In genomic region chr4:15649914-15650545, GRCh38 we compare ENCODE assay signal across 8 cellular contexts. TPM values are rescaled to one million over a fixed set of nuclear protein-coding genes. Genes with fewer than 3 reads are reported as not detected.
A peak's percentile ranks its signal among the peaks of the same experiment; 100 is the strongest.
DNase-seq lines count a peak whose midpoint lies in the region; ATAC-seq, FAIRE-seq and TF ChIP-seq lines count a peak whose summit lies in the region.

No MANE protein-coding gene starts in this region.

- CTCF ChIA-PET in A549 (lab: Yijun Ruan, JAX) (interaction anchor here (0.7 to 2.9 kb wide), 7 partner anchors 9 to 1291 kb away, joined by 3 to 16 read pairs (median 3); no protein-coding TSS in a partner anchor), activated B cell treated with CpG ODN at 0.5 μM for 24 hours (lab: Charles Lee) (interaction anchor here (0.8 to 1.3 kb wide), 5 partner anchors 84 to 1993 kb away, joined by 3 to 4 read pairs (median 3); no protein-coding TSS in a partner anchor)

- no peak overlapping the region for H2BK12ac ChIP-seq in mesenchymal stem cell (ENCODE audit: low read length in 2 of 2)

- H2BK120ac ChIP-seq in mesenchymal stem cell (ENCODE audit: low read depth, low read length), result no peak overlapping the region

- TF ChIP-seq RAD21 in A549 (conservative IDR thresholded peaks at IDR 0.05 in 1 of 2, IDR thresholded peaks at IDR 0.05 in 1 of 2), result peak; percentile 64 to 66

- no peak overlapping the region for H3K4me3 ChIP-seq in A549
- H3K4me3 ChIP-seq in mesenchymal stem cell (ENCODE audit: insufficient read depth in 1 of 2, low read depth in 1 of 2, low read length in 2 of 2), result no peak overlapping the region

- no peak overlapping the region for H3K23ac ChIP-seq in mesenchymal stem cell (ENCODE audit: low read length in 2 of 2)

- no peaks in the 10 kb centered on the region for H3K27me3 ChIP-seq in mesenchymal stem cell (ENCODE audit: control insufficient read depth in 1 of 2, insufficient read depth in 1 of 2, low read length in 2 of 2)

- H3K27ac Mint-ChIP-seq in activated B cell treated with CpG ODN at 0.5 μM for 24 hours, result peak overlapping the region; percentile 31
- H3K27ac Mint-ChIP-seq in dendritic cell treated with granulocyte-macrophage colony-stimulating factor and Interleukin-4, amounts not matched to agents 40 ng/mL and 50 ng/mL, for 4 days, result no peak overlapping the region
- no peak overlapping the region for H3K27ac Mint-ChIP-seq in stimulated activated effector memory CD8-positive, alpha-beta T cell treated with anti-CD3 and anti-CD28 coated beads, Interleukin-12 subunit alpha, Interleukin-12 subunit beta, amount 100 ng/mL, for 72 hours

- no peak overlapping the region for H4K8ac ChIP-seq in mesenchymal stem cell (ENCODE audit: low read length)

- no peak overlapping the region for H2BK5ac ChIP-seq in mesenchymal stem cell (ENCODE audit: low read depth, low read length, poor library complexity, severe bottlenecking)

- TF ChIP-seq POLR2A in A549 (IDR thresholded peaks at IDR 0.05; ENCODE audit: low read length), result no peak

- ATAC-seq in A549 (peak; percentile 58 to 72; a peak in 3 of 6 replicates), GM18498 (IDR thresholded peaks at IDR 0.05; ENCODE audit: unreplicated experiment) (peak; percentile 46), HG03066 (IDR thresholded peaks at IDR 0.05; ENCODE audit: low read depth, unreplicated experiment) (peak; percentile 36), activated B cell treated with CpG ODN at 0.5 μM for 24 hours (ENCODE audit: low read depth) (peak; percentile 63)
- peak; percentile 74 for ATAC-seq in stimulated activated effector memory CD8-positive, alpha-beta T cell treated with anti-CD3 and anti-CD28 coated beads, Interleukin-12 subunit alpha, Interleukin-12 subunit beta, amount 100 ng/mL, for 72 hours

- H3K36me3 Mint-ChIP-seq in activated B cell treated with CpG ODN at 0.5 μM for 24 hours (ENCODE audit: low read depth), result peaks cover 3% of the 10 kb centered on the region
- H3K36me3 Mint-ChIP-seq in dendritic cell treated with granulocyte-macrophage colony-stimulating factor and Interleukin-4, amounts not matched to agents 40 ng/mL and 50 ng/mL, for 4 days (ENCODE audit: low read depth), result peaks cover 9% of the 10 kb centered on the region
- peaks cover 16% of the 10 kb centered on the region for H3K36me3 Mint-ChIP-seq in stimulated activated effector memory CD8-positive, alpha-beta T cell treated with anti-CD3 and anti-CD28 coated beads, Interleukin-12 subunit alpha, Interleukin-12 subunit beta, amount 100 ng/mL, for 72 hours

- intact Hi-C loops in activated B cell treated with CpG ODN at 0.5 μM for 24 hours (cut with micrococcal nuclease), result loop anchor here (1.0 to 10.0 kb wide), 8 partner anchors 171 to 775 kb away; partner anchors contain the start of gene TAPT1
- intact Hi-C loops in dendritic cell treated with granulocyte-macrophage colony-stimulating factor and Interleukin-4, amounts not matched to agents 40 ng/mL and 50 ng/mL, for 4 days (cut with micrococcal nuclease), result loop anchor here (2.0 to 10.0 kb wide), 3 partner anchors 135 to 413 kb away; no protein-coding TSS in a partner anchor

- POLR2A ChIA-PET in A549 (lab: Yijun Ruan, JAX), result no interaction called here
- POLR2A ChIA-PET in activated B cell treated with CpG ODN at 0.5 μM for 24 hours (lab: Charles Lee), result no interaction called here

- TF ChIP-seq EP300 in A549 (IDR thresholded peaks at IDR 0.05), result no peak

- no peak overlapping the region for H3K18ac ChIP-seq in mesenchymal stem cell (ENCODE audit: low read depth in 1 of 2, low read length in 2 of 2)

- no peaks in the 10 kb centered on the region for H3K36me3 ChIP-seq in mesenchymal stem cell (ENCODE audit: control insufficient read depth in 1 of 2, insufficient read depth in 2 of 2, low read depth in 1 of 2, low read length in 2 of 2)

- H3K9me3 ChIP-seq in A549 (no peaks in the 10 kb centered on the region), mesenchymal stem cell (ENCODE audit: control insufficient read depth, low read length) (no peaks in the 10 kb centered on the region)

- DNase-seq in A549 (ENCODE audit: low read depth in 1 of 2, low spot score in 1 of 2), result peak; percentile 33 to 65
- DNase-seq in NCI-H2227 treated with DMSO at 0.1 percent for 48 hours (lab: John Stamatoyannopoulos, UW), result peak; percentile 31
- DNase-seq in activated B cell treated with CpG ODN at 0.5 μM for 24 hours, result no peak
- DNase-seq in mesenchymal stem cell, result peak; percentile 76
- DNase-seq in stimulated activated effector memory CD8-positive, alpha-beta T cell treated with anti-CD3 and anti-CD28 coated beads, Interleukin-12 subunit alpha, Interleukin-12 subunit beta, amount 100 ng/mL, for 72 hours (ENCODE audit: low spot score in 2 of 2), result peak; percentile 15 to 61

- no peak overlapping the region for H4K91ac ChIP-seq in mesenchymal stem cell (ENCODE audit: low read length)

- H2AK5ac ChIP-seq in mesenchymal stem cell (ENCODE audit: low read length, severe bottlenecking), result no peak overlapping the region

- TF ChIP-seq CTCF in A549 (IDR thresholded peaks at IDR 0.05) (peak; percentile 69), activated B cell treated with CpG ODN at 0.5 μM for 24 hours (IDR thresholded peaks at IDR 0.05) (no peak)

- peak overlapping the region; percentile 34 for H3K9ac ChIP-seq in mesenchymal stem cell (ENCODE audit: low read length)

- no peak overlapping the region for H2AFZ ChIP-seq in mesenchymal stem cell (ENCODE audit: low read depth, low read length)

- H3K27ac ChIP-seq in A549, result peak overlapping the region in 1 of 2 experiments; percentile 50; a peak in 1 of 6 replicates
- H3K27ac ChIP-seq in mesenchymal stem cell (ENCODE audit: low read length, poor library complexity, severe bottlenecking), result no peak overlapping the region

- peak overlapping the region; percentile 37 for H3K4me2 ChIP-seq in A549
- no peak overlapping the region for H3K4me2 ChIP-seq in mesenchymal stem cell (ENCODE audit: low read length, poor library complexity, severe bottlenecking)

- no peaks in the 10 kb centered on the region for H3K9me3 Mint-ChIP-seq in activated B cell treated with CpG ODN at 0.5 μM for 24 hours
- no peaks in the 10 kb centered on the region for H3K9me3 Mint-ChIP-seq in dendritic cell treated with granulocyte-macrophage colony-stimulating factor and Interleukin-4, amounts not matched to agents 40 ng/mL and 50 ng/mL, for 4 days
- no peaks in the 10 kb centered on the region for H3K9me3 Mint-ChIP-seq in stimulated activated effector memory CD8-positive, alpha-beta T cell treated with anti-CD3 and anti-CD28 coated beads, Interleukin-12 subunit alpha, Interleukin-12 subunit beta, amount 100 ng/mL, for 72 hours

- H2BK15ac ChIP-seq in mesenchymal stem cell (ENCODE audit: low read depth, poor library complexity, severe bottlenecking), result no peak overlapping the region

- no peak for FAIRE-seq in A549 (lab: Jason Lieb, UNC)

- no peaks in the 10 kb centered on the region for H3K79me1 ChIP-seq in mesenchymal stem cell (replicated peaks; ENCODE audit: low read length, poor library complexity, severe bottlenecking)

- 13% methylated on average over 5 of the region's 5 CpGs for WGBS in A549 (ENCODE audit: missing lambda C conversion rate)
- WGBS in mesenchymal stem cell, result 86% methylated on average over 1 of the region's 5 CpGs

- no peak overlapping the region for H3K4me3 Mint-ChIP-seq in activated B cell treated with CpG ODN at 0.5 μM for 24 hours
- peak overlapping the region; percentile 13 for H3K4me3 Mint-ChIP-seq in dendritic cell treated with granulocyte-macrophage colony-stimulating factor and Interleukin-4, amounts not matched to agents 40 ng/mL and 50 ng/mL, for 4 days
- H3K4me3 Mint-ChIP-seq in stimulated activated effector memory CD8-positive, alpha-beta T cell treated with anti-CD3 and anti-CD28 coated beads, Interleukin-12 subunit alpha, Interleukin-12 subunit beta, amount 100 ng/mL, for 72 hours, result peak overlapping the region; percentile 15

- H3K27me3 Mint-ChIP-seq in activated B cell treated with CpG ODN at 0.5 μM for 24 hours, result no peaks in the 10 kb centered on the region
- no peaks in the 10 kb centered on the region for H3K27me3 Mint-ChIP-seq in dendritic cell treated with granulocyte-macrophage colony-stimulating factor and Interleukin-4, amounts not matched to agents 40 ng/mL and 50 ng/mL, for 4 days

- H3K4me1 ChIP-seq in A549, result peaks cover 29% of the 10 kb centered on the region; the same call in 2 of the 3 replicates
- no peaks in the 10 kb centered on the region for H3K4me1 ChIP-seq in mesenchymal stem cell (ENCODE audit: control insufficient read depth, insufficient read depth, low read depth, low read length)

- H3K4me1 Mint-ChIP-seq in activated B cell treated with CpG ODN at 0.5 μM for 24 hours, result peaks cover 53% of the 10 kb centered on the region
- peaks cover 48% of the 10 kb centered on the region for H3K4me1 Mint-ChIP-seq in dendritic cell treated with granulocyte-macrophage colony-stimulating factor and Interleukin-4, amounts not matched to agents 40 ng/mL and 50 ng/mL, for 4 days (ENCODE audit: low read depth)
- peaks cover 48% of the 10 kb centered on the region for H3K4me1 Mint-ChIP-seq in stimulated activated effector memory CD8-positive, alpha-beta T cell treated with anti-CD3 and anti-CD28 coated beads, Interleukin-12 subunit alpha, Interleukin-12 subunit beta, amount 100 ng/mL, for 72 hours

- H3K14ac ChIP-seq in mesenchymal stem cell (ENCODE audit: low read length in 2 of 2), result no peak overlapping the region

- no peak overlapping the region for H3K4ac ChIP-seq in mesenchymal stem cell (ENCODE audit: low read depth in 1 of 2, low read length in 2 of 2)

RNA-seq across cellular contexts. Expression of gene FBXL5, which starts 5.1 kb away (rescaled TPM):
- 33.0 and 45.4 TPM in 2 replicates for polyA plus RNA-seq in A549 (2011; rRNA removed)
- 13.0 and 14.3 TPM in 2 replicates for polyA plus RNA-seq in A549 (2012; cell fraction: cytosol; rRNA removed)
- polyA plus RNA-seq in A549 (2012; cell fraction: nucleus; rRNA removed), result 6.4 and 10.1 TPM in 2 replicates
- 44.2 to 46.7 TPM (median 44.2 TPM) in 3 replicates for polyA plus RNA-seq in A549 (2017; fragmentation: RNase III; extraction: RNeasy Plus Mini Kit Qiagen cat#74134 plus additional on column Dnase treatment)
- 31.1 and 35.3 TPM in 2 replicates for polyA minus RNA-seq in A549 (2011; rRNA and poly(A)+ RNA removed)
- total RNA-seq in activated B cell treated with CpG ODN at 0.5 μM for 24 hours, result 29.9 and 32.1 TPM in 2 replicates
- polyA plus RNA-seq in mesenchymal stem cell (2013, experiment 1 of 2), result 31.5 TPM
- 32.3 TPM for polyA plus RNA-seq in mesenchymal stem cell (2013, experiment 2 of 2)

RNA-seq across cellular contexts. Expression of gene FAM200B, which starts 31.6 kb away (rescaled TPM):
- polyA plus RNA-seq in A549 (2011; rRNA removed), result 32.7 and 40.8 TPM in 2 replicates
- polyA plus RNA-seq in A549 (2012; cell fraction: cytosol; rRNA removed), result 18.8 and 21.4 TPM in 2 replicates
- 6.7 and 14.4 TPM in 2 replicates for polyA plus RNA-seq in A549 (2012; cell fraction: nucleus; rRNA removed)
- polyA plus RNA-seq in A549 (2017; fragmentation: RNase III; extraction: RNeasy Plus Mini Kit Qiagen cat#74134 plus additional on column Dnase treatment), result 40.9 to 41.9 TPM (median 41.6 TPM) in 3 replicates
- polyA minus RNA-seq in A549 (2011; rRNA and poly(A)+ RNA removed), result 4.5 and 4.8 TPM in 2 replicates
- 9.1 and 11.3 TPM in 2 replicates for total RNA-seq in activated B cell treated with CpG ODN at 0.5 μM for 24 hours
- polyA plus RNA-seq in mesenchymal stem cell (2013, experiment 1 of 2), result 71.6 TPM
- polyA plus RNA-seq in mesenchymal stem cell (2013, experiment 2 of 2), result 72.1 TPM

RNA-seq across cellular contexts. Expression of gene BST1, which starts 52.8 kb away (rescaled TPM):
- polyA plus RNA-seq in A549 (2011; rRNA removed) (11.7 and 13.6 TPM in 2 replicates), A549 (2017; fragmentation: RNase III; extraction: RNeasy Plus Mini Kit Qiagen cat#74134 plus additional on column Dnase treatment) (16.0 to 18.3 TPM (median 16.4 TPM) in 3 replicates)
- polyA plus RNA-seq in A549 (2012; cell fraction: cytosol; rRNA removed), result 9.0 and 11.6 TPM in 2 replicates
- polyA plus RNA-seq in A549 (2012; cell fraction: nucleus; rRNA removed), result 7.1 and 9.3 TPM in 2 replicates
- 2.8 and 3.9 TPM in 2 replicates for polyA minus RNA-seq in A549 (2011; rRNA and poly(A)+ RNA removed)
- 0.49 TPM in 1 of 2 replicates, not detected in the other for total RNA-seq in activated B cell treated with CpG ODN at 0.5 μM for 24 hours
- polyA plus RNA-seq in mesenchymal stem cell (2013, experiment 1 of 2), result 0.22 TPM
- 0.37 TPM for polyA plus RNA-seq in mesenchymal stem cell (2013, experiment 2 of 2)
